Comparison of ENCODE assay signal across 8 cellular contexts in the genomic region with DNA sequence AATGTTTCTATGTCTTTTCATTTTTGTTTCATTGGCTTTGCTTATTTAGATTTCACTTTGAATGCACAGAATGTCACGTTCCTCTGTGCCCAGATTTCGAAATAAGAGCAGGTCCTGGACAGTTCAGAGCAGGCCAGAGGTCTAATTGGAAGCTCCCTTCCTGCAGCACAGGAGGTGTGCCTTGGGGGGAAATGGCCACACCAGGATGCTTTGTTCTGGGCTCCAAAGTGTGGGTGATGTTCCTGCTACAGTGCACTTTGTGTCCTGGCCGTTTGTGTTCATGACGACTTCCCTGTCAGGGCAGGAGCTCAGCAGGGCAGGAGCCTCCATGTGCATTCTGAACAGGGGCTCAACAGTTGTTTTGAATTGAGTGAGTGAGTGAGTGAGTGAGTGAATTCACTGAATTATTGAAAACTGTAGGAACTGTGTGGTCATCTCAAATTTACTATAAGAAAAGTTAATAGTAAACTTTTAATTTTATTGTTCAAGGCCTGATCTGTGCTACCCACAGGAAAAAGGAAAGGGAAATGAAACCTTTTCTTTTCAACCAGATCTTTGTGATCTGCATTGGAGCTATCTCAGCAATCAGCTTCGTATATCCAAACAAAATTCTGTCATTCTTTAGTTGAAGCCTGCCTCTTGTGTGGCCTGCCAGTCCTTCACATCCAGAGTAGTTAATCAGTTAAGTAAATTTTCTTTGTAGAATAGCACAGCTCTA.
A peak's percentile ranks its signal among the peaks of the same experiment; 100 is the strongest.
DNase-seq lines count a peak whose midpoint lies in the region; ATAC-seq and TF ChIP-seq lines count a peak whose summit lies in the region.

No MANE protein-coding gene starts in this region.

- ATAC-seq in GM18909 (IDR thresholded peaks at IDR 0.05; ENCODE audit: poor library complexity, unreplicated experiment) (peak; percentile 70), HG02938 (IDR thresholded peaks at IDR 0.05; ENCODE audit: unreplicated experiment) (peak; percentile 54), HG03045 (IDR thresholded peaks at IDR 0.05; ENCODE audit: unreplicated experiment) (no peak)

- no peak overlapping the region for H2AFZ ChIP-seq in neural progenitor cell (replicated peaks)

- intact Hi-C loops in esophagus squamous epithelium (cut with DNase I), result no loop called here

- H3K4me1 ChIP-seq in adipocyte (ENCODE audit: control insufficient read depth, insufficient read depth, low read length) (peaks cover 13% of the 10 kb centered on the region), neural progenitor cell (peaks cover 33% of the 10 kb centered on the region), esophagus squamous epithelium (peaks cover 3 to 33% (median 6%) of the 10 kb centered on the region in 3 donors)

- H3K36me3 ChIP-seq in adipocyte (ENCODE audit: control insufficient read depth, insufficient read depth, low read length, severe bottlenecking) (no peaks in the 10 kb centered on the region), neural progenitor cell (no peaks in the 10 kb centered on the region), brain microvascular endothelial cell (replicated peaks) (no peaks in the 10 kb centered on the region), esophagus squamous epithelium (no peaks in the 10 kb centered on the region)

- H3K9me3 Mint-ChIP-seq in neural progenitor cell, result no peaks in the 10 kb centered on the region

- TF ChIP-seq CTCF in neural progenitor cell (IDR thresholded peaks at IDR 0.05) (no peak), brain microvascular endothelial cell (IDR thresholded peaks at IDR 0.05; ENCODE audit: low read depth, low read length, missing control alignments) (no peak), esophagus squamous epithelium (IDR thresholded peaks at IDR 0.05) (no peak)

- no peak overlapping the region for H3K9ac ChIP-seq in adipocyte (ENCODE audit: low read length)
- H3K9ac ChIP-seq in neural progenitor cell, result no peak overlapping the region

- H3K4me3 ChIP-seq in adipocyte (ENCODE audit: low read length) (no peak overlapping the region), neural progenitor cell (no peak overlapping the region), brain microvascular endothelial cell (ENCODE audit: low read depth, low read length) (no peak overlapping the region), esophagus squamous epithelium (no peak overlapping the region)

- H3K9me3 ChIP-seq in adipocyte (ENCODE audit: control insufficient read depth, low read length) (no peaks in the 10 kb centered on the region), neural progenitor cell (ENCODE audit: low read depth) (no peaks in the 10 kb centered on the region), esophagus squamous epithelium (no peaks in the 10 kb centered on the region)

- no peak for TF ChIP-seq POLR2A in esophagus squamous epithelium (IDR thresholded peaks at IDR 0.05)

- H3K27ac Mint-ChIP-seq in neural progenitor cell, result peak overlapping the region; percentile 18

- peaks cover 38% of the 10 kb centered on the region for H3K4me1 Mint-ChIP-seq in neural progenitor cell

- H3K27ac ChIP-seq in neural progenitor cell (peak overlapping the region; percentile 36), brain microvascular endothelial cell (no peak overlapping the region), esophagus squamous epithelium (peak overlapping the region in 1 of 4 donors; percentile 54)

- H4K20me1 ChIP-seq in neural progenitor cell (ENCODE audit: low read depth), result peaks cover 29% of the 10 kb centered on the region

- in situ Hi-C loops in brain microvascular endothelial cell (cut with HindIII; ENCODE audit: low pct_ligation_motif_present, low sequenced_read_pairs), result no loop called here

- H3K4me2 ChIP-seq in neural progenitor cell, result peak overlapping the region; percentile 40

- no peaks in the 10 kb centered on the region for H3K27me3 Mint-ChIP-seq in neural progenitor cell (ENCODE audit: insufficient read depth, low read depth)

- WGBS in esophagus squamous epithelium, 2 donors, result 47 to 59% methylated on average over 3 to 5 of the region's 5 CpGs

- H3K79me2 ChIP-seq in neural progenitor cell (ENCODE audit: low read depth), result peaks cover 55% of the 10 kb centered on the region

- DNase-seq in adipocyte (ENCODE audit: low read depth) (peak; percentile 54), neural progenitor cell (ENCODE audit: low spot score) (peak; percentile 15), brain microvascular endothelial cell (no peak), esophagus squamous epithelium (lab: John Stamatoyannopoulos, UW) (no peak)
- no peak for DNase-seq in stimulated activated CD4-positive, alpha-beta T cell treated with anti-CD3 and anti-CD28 coated beads, Interleukin-12 subunit alpha, Interleukin-12 subunit beta, amount 100 ng/mL, for 4 hours

- peaks cover 4% of the 10 kb centered on the region for H3F3A ChIP-seq in neural progenitor cell (ENCODE audit: low read depth)

- no peaks in the 10 kb centered on the region for H3K27me3 ChIP-seq in adipocyte (replicated peaks; ENCODE audit: control insufficient read depth, insufficient read depth, low read length)
- H3K27me3 ChIP-seq in neural progenitor cell, result no peaks in the 10 kb centered on the region
- H3K27me3 ChIP-seq in brain microvascular endothelial cell (replicated peaks), result no peaks in the 10 kb centered on the region
- no peaks in the 10 kb centered on the region for H3K27me3 ChIP-seq in esophagus squamous epithelium

- H3K4me3 Mint-ChIP-seq in neural progenitor cell, result no peak overlapping the region

- peaks cover 6% of the 10 kb centered on the region for H3K36me3 Mint-ChIP-seq in neural progenitor cell

Comparison
In these comparisons a context has a peak if more than half of its experiments do, and no peak if none do; other contexts are left out.
1. DNase-seq: peak in adipocyte (single experiment) and neural progenitor cell (single experiment); none in brain microvascular endothelial cell (single experiment), esophagus squamous epithelium (single experiment) and stimulated activated CD4-positive, alpha-beta T cell treated with anti-CD3 and anti-CD28 coated beads, Interleukin-12 subunit alpha, Interleukin-12 subunit beta, amount 100 ng/mL, for 4 hours (single experiment).